Comparison of ENCODE assay signal across 23 cellular contexts in the genomic region with DNA sequence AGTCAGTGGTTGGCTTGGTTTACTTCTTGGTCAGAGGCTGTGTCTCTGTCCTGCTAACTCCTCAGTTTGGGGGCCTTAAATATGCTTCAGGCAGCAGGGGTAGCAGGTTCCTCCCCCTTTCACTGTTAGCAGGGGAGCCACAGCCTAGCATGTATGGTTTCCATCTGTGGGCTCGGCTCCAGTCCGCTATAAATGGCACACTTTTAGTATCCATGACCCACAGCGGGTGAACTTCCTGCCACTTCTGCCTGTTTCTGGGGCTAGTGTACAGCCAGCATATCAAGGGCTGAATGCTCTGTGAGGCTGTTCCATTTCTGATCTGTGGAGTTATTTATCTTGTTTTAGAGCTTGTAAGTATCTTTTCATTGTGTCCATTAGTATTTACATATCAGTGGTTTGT. TPM values are rescaled to one million over a fixed set of nuclear protein-coding genes. Genes with fewer than 3 reads are reported as not detected.
DNase-seq lines count a peak whose midpoint lies in the region; TF ChIP-seq lines count a peak whose summit lies in the region.
"Had no signal": no experiment of that assay in that cellular context is flagged by ENCODE, and none has a peak within 500 bp of the region (broad histone marks: within the 10 kb centered on the region; RNA-seq: fewer than 3 reads in every experiment).

No MANE protein-coding gene starts in this region.

- intact Hi-C loops in A673 (cut with micrococcal nuclease; ENCODE audit: unreplicated experiment): no loop called here
- intact Hi-C loops in CD14-positive monocyte (cut with micrococcal nuclease): loop anchor here in 1 of 2 donors (10.0 kb wide), 1 partner anchor 55 kb away; a partner anchor contains a TSS

- POLR2A ChIA-PET in A673 (lab: Charles Lee; ENCODE audit: low non-redundant PET): no interaction called here

- no peak for TF ChIP-seq CTCF in A673 (conservative IDR thresholded peaks at IDR 0.05; ENCODE audit: low read depth, low read length)
- no peak for TF ChIP-seq CTCF in CD14-positive monocyte (IDR thresholded peaks at IDR 0.05)
- no peak for TF ChIP-seq CTCF in VCaP (conservative IDR thresholded peaks at IDR 0.05)
- no peak for TF ChIP-seq CTCF in tibial nerve (IDR thresholded peaks at IDR 0.05)
- TF ChIP-seq CTCF in coronary artery (IDR thresholded peaks at IDR 0.05): no peak
- no peak for TF ChIP-seq CTCF in suprapubic skin (IDR thresholded peaks at IDR 0.05)

- H3K9me3 ChIP-seq in A673 (ENCODE audit: low read depth, low read length, poor library complexity, severe bottlenecking) (no peaks in the 10 kb centered on the region), tibial nerve (no peaks in the 10 kb centered on the region), suprapubic skin (no peaks in the 10 kb centered on the region)
- H3K9me3 ChIP-seq: Caco-2, SJSA1 had no signal

- CTCF ChIA-PET in A673 (lab: Charles Lee): no interaction called here

- TF ChIP-seq POLR2A in tibial nerve (IDR thresholded peaks at IDR 0.05) (no peak), suprapubic skin (IDR thresholded peaks at IDR 0.05) (no peak)

- H3K27me3 Mint-ChIP-seq in CD14-positive monocyte (ENCODE audit: low read depth in 3 of 3): peaks cover 0 to 2% (median 0%) of the 10 kb centered on the region in 3 donors

- H3K27me3 ChIP-seq in A673 (replicated peaks; ENCODE audit: insufficient read depth, low read depth, low read length, poor library complexity) (no peaks in the 10 kb centered on the region), tibial nerve (no peaks in the 10 kb centered on the region), suprapubic skin (no peaks in the 10 kb centered on the region)
- H3K27me3 ChIP-seq: SJSA1 had no signal

- H3K27ac ChIP-seq in A673 (ENCODE audit: low read depth, low read length, poor library complexity, severe bottlenecking) (no peak overlapping the region), VCaP (peak overlapping the region; percentile 40), tibial nerve (no peak overlapping the region), coronary artery (no peak overlapping the region), suprapubic skin (no peak overlapping the region)
- H3K27ac ChIP-seq: A549, PC-9, SJSA1 had no signal

- H3K4me3 Mint-ChIP-seq in CD14-positive monocyte: no peak overlapping the region
- H3K4me3 Mint-ChIP-seq: CD4-positive, CD25-positive, alpha-beta regulatory T cell; GM23338; T-helper 1 cell treated with Interleukin-12 subunit alpha and Interleukin-12 subunit beta and Interleukin-4 antibody, amounts not matched to agents 30 μg/mL and 1 μg/mL, for 36 hours had no signal

- no TSS peak for BruUV-seq in A673 (replicated peaks; lab: Mats Ljungman, UMichigan)

- H3K4me3 ChIP-seq in A673 (ENCODE audit: low read depth, low read length, poor library complexity, severe bottlenecking) (no peak overlapping the region), tibial nerve (no peak overlapping the region), coronary artery (no peak overlapping the region), suprapubic skin (no peak overlapping the region)
- H3K4me3 ChIP-seq: A549, GM12878, GM23338, PC-9, SJSA1 had no signal

- H3K9me3 Mint-ChIP-seq in CD14-positive monocyte: peaks cover 3 to 7% (median 5%) of the 10 kb centered on the region in 7 donors

- peaks cover 90% of the 10 kb centered on the region for H3K4me1 Mint-ChIP-seq in CD14-positive monocyte
- H3K4me1 Mint-ChIP-seq: CD4-positive, CD25-positive, alpha-beta regulatory T cell had no signal

- H3K4me1 ChIP-seq in A673 (ENCODE audit: insufficient read depth, low read length, poor library complexity, severe bottlenecking) (no peaks in the 10 kb centered on the region), tibial nerve (peaks cover 0 to 8% (median 0%) of the 10 kb centered on the region in 4 donors), suprapubic skin (no peaks in the 10 kb centered on the region)
- H3K4me1 ChIP-seq: A549, Caco-2 had no signal

- H3K36me3 ChIP-seq in A673 (ENCODE audit: insufficient read depth, low read length, poor library complexity, severe bottlenecking): no peaks in the 10 kb centered on the region
- H3K36me3 ChIP-seq in tibial nerve: peaks cover 0 to 3% (median 0%) of the 10 kb centered on the region in 3 donors
- H3K36me3 ChIP-seq in suprapubic skin: no peaks in the 10 kb centered on the region
- H3K36me3 ChIP-seq: SJSA1 had no signal

- TF ChIP-seq EP300 in tibial nerve (IDR thresholded peaks at IDR 0.05): no peak
- no peak for TF ChIP-seq EP300 in suprapubic skin (IDR thresholded peaks at IDR 0.05)

- 76 to 77% methylated on average over 3 of the region's 3 CpGs for WGBS in tibial nerve, 2 donors
- 74% methylated on average over 3 of the region's 3 CpGs for WGBS in suprapubic skin

- peak overlapping the region; percentile 84 to 97 (median 96) for H3K27ac Mint-ChIP-seq in CD14-positive monocyte
- H3K27ac Mint-ChIP-seq: GM23338; T-helper 1 cell treated with Interleukin-12 subunit alpha and Interleukin-12 subunit beta and Interleukin-4 antibody, amounts not matched to agents 30 μg/mL and 1 μg/mL, for 36 hours had no signal

- DNase-seq in A673 (ENCODE audit: low spot score): peak; percentile 46
- no peak for DNase-seq in CD14-positive monocyte (ENCODE audit: low spot score)
- DNase-seq in MV-4-11 (lab: John Stamatoyannopoulos, UW): peak; percentile 67
- no peak for DNase-seq in tibial nerve (ENCODE audit: low spot score in 2 of 2)
- no peak for DNase-seq in coronary artery (ENCODE audit: low spot score)
- DNase-seq in NCI-H1694 (lab: John Stamatoyannopoulos, UW): no peak
- DNase-seq in suprapubic skin (ENCODE audit: low spot score in 2 of 2): no peak
- DNase-seq: Caco-2; CD4-positive, CD25-positive, alpha-beta regulatory T cell; DMS153; EL; HCEC 1CT; NCI-H1436 treated with DMSO at 0.1 percent for 48 hours; NCI-H2081 treated with DMSO at 0.1 percent for 48 hours; NCI-H510A; NCI-H774; PC-9 had no signal

- H3K36me3 Mint-ChIP-seq in CD14-positive monocyte: peaks cover 3% of the 10 kb centered on the region in 2 donors

RNA-seq across cellular contexts. Expression of a gene that starts 58.3 kb away (rescaled TPM):
- total RNA-seq in A673 (2021) (55.4 and 68.1 TPM in 2 replicates), tibial nerve (100 to 1,000 TPM; 101 to 186 (median 119) TPM), suprapubic skin (10 to 100 TPM; 30.7 to 82.2 (median 56.3) TPM)
- polyA plus RNA-seq in CD14-positive monocyte: 100 to 1,000 TPM; 331 to 341 TPM

Comparison
In these comparisons a context has a peak if more than half of its experiments do, and no peak if none do; other contexts are left out.
1. DNase-seq: peak in A673 (single experiment) and MV-4-11 (single experiment); none in CD14-positive monocyte (single experiment), tibial nerve (0 of 2), coronary artery (single experiment), NCI-H1694 (single experiment) and suprapubic skin (0 of 2).